8 cellular contexts compared by ENCODE assay signal in genomic region chr6:147204060-147204785, GRCh38. TPM values are rescaled to one million over a fixed set of nuclear protein-coding genes. Genes with fewer than 3 reads are reported as not detected.
DNase-seq lines count a peak whose midpoint lies in the region; ATAC-seq and TF ChIP-seq lines count a peak whose summit lies in the region.

TSS of gene STXBP5 (plus strand) at chr6:147204417. CDS start at chr6:147204533, 116 bp downstream.

- peak within 1 kb of the TSS; percentile 91 for H2AFZ ChIP-seq in GM23338

- intact Hi-C loops in activated B cell treated with CpG ODN at 0.5 μM for 24 hours (cut with micrococcal nuclease): loop anchor here (5.0 to 10.0 kb wide), 4 partner anchors 327 to 1678 kb away; partner anchors contain the start of gene FBXO30

- peak within 1 kb of the TSS; percentile 90 for H3K4me3 ChIP-seq in GM08714 (ENCODE audit: low read length)
- peak within 1 kb of the TSS; percentile 58 for H3K4me3 ChIP-seq in GM23338
- peak within 1 kb of the TSS; percentile 87 for H3K4me3 ChIP-seq in LNCaP clone FGC (ENCODE audit: low read depth, low read length)

- TF ChIP-seq CTCF in GM23338 (conservative IDR thresholded peaks at IDR 0.05; ENCODE audit: low read depth in 2 of 2) (no peak), LNCaP clone FGC (IDR thresholded peaks at IDR 0.05; ENCODE audit: control insufficient read depth, extremely low read depth, insufficient read depth) (no peak), activated B cell treated with CpG ODN at 0.5 μM for 24 hours (IDR thresholded peaks at IDR 0.05) (no peak)

- H3K27me3 Mint-ChIP-seq in GM23338 (ENCODE audit: insufficient read depth, low read depth, poor library complexity) (peaks cover 3% of the 10 kb centered on the region), activated B cell treated with CpG ODN at 0.5 μM for 24 hours (no peaks in the 10 kb centered on the region)

- H3K36me3 Mint-ChIP-seq in GM23338 (ENCODE audit: low read depth) (no peaks in the 10 kb centered on the region), activated B cell treated with CpG ODN at 0.5 μM for 24 hours (ENCODE audit: low read depth) (peaks cover 14% of the 10 kb centered on the region)

- H3K4me2 ChIP-seq in GM23338: peak within 1 kb of the TSS; percentile 82

- H3F3A ChIP-seq in GM23338 (replicated peaks; ENCODE audit: low read depth): no peaks in the 10 kb centered on the region

- no peaks in the 10 kb centered on the region for H3K36me3 ChIP-seq in GM23338 (ENCODE audit: insufficient read depth)

- DNase-seq in GM23338 (ENCODE audit: low spot score) (peak; percentile 66), LNCaP clone FGC (ENCODE audit: low read depth) (no peak), activated B cell treated with CpG ODN at 0.5 μM for 24 hours (peak; percentile 43), cerebellar cortex (ENCODE audit: low spot score) (peak; percentile 53), kidney glomerular epithelial cell (lab: John Stamatoyannopoulos, UW) (peak; percentile 10), NCI-H2081 treated with DMSO at 0.1 percent for 48 hours (lab: John Stamatoyannopoulos, UW) (no peak)
- DNase-seq in stimulated activated CD4-positive, alpha-beta T cell treated with anti-CD3 and anti-CD28 coated beads, Interleukin-15, amount 100 ng/mL, for 1 hour (ENCODE audit: low read depth in 1 of 2, low spot score in 1 of 2): peak; percentile 8 to 10

- H3K4me1 ChIP-seq in GM23338 (ENCODE audit: insufficient read depth): peaks cover 13% of the 10 kb centered on the region

- H3K9me2 ChIP-seq in GM23338 (ENCODE audit: insufficient read depth): no peaks in the 10 kb centered on the region

- peak within 1 kb of the TSS; percentile 62 for H3K27ac Mint-ChIP-seq in GM23338
- H3K27ac Mint-ChIP-seq in activated B cell treated with CpG ODN at 0.5 μM for 24 hours: peak within 1 kb of the TSS; percentile 96

- peaks cover 13% of the 10 kb centered on the region for H4K20me1 ChIP-seq in GM23338 (replicated peaks; ENCODE audit: insufficient read depth)

- H3K4me1 Mint-ChIP-seq in GM23338: peaks cover 11% of the 10 kb centered on the region; the same call in 2 of the 3 replicates
- peaks cover 31% of the 10 kb centered on the region for H3K4me1 Mint-ChIP-seq in activated B cell treated with CpG ODN at 0.5 μM for 24 hours

- H3K9me3 Mint-ChIP-seq in GM23338 (no peaks in the 10 kb centered on the region; the same call in 2 of the 3 replicates), activated B cell treated with CpG ODN at 0.5 μM for 24 hours (no peaks in the 10 kb centered on the region)

- H3K27ac ChIP-seq in GM23338 (ENCODE audit: low read depth): no peak within 1 kb of the TSS

- 0 out of 2 replicates have a peak, but pooled peaks cover 6% of the 10 kb centered on the region for H3K27me3 ChIP-seq in GM23338 (ENCODE audit: insufficient read depth)

- CTCF ChIA-PET in activated B cell treated with CpG ODN at 0.5 μM for 24 hours (lab: Charles Lee): no interaction called here

- POLR2A ChIA-PET in activated B cell treated with CpG ODN at 0.5 μM for 24 hours (lab: Charles Lee): no interaction called here

- H3K4me3 Mint-ChIP-seq in GM23338 (peak within 1 kb of the TSS; percentile 93), activated B cell treated with CpG ODN at 0.5 μM for 24 hours (peak within 1 kb of the TSS; percentile 95)

- H3K79me2 ChIP-seq in GM23338 (replicated peaks; ENCODE audit: insufficient read depth): peaks cover 44% of the 10 kb centered on the region

- peak; percentile 17 for ATAC-seq in GM23338
- peak; percentile 20 for ATAC-seq in activated B cell treated with CpG ODN at 0.5 μM for 24 hours (ENCODE audit: low read depth)

TF ChIP-seq in GM23338, 12 proteins besides CTCF, POLR2A, EP300 and RAD21:
- TF ChIP-seq EZH2phosphoT487 (IDR thresholded peaks at IDR 0.05; ENCODE audit: unreplicated experiment) (no peak), POLR2AphosphoS5 (IDR thresholded peaks at IDR 0.05; ENCODE audit: low read depth) (peak; percentile 25; the same call in 1 of the 2 replicates), CREB1 (CRISPR knock-in tag; IDR thresholded peaks at IDR 0.05; ENCODE audit: low read depth) (no peak), ETS1 (IDR thresholded peaks at IDR 0.05) (no peak), JUNB (IDR thresholded peaks at IDR 0.05; ENCODE audit: unreplicated experiment) (no peak)
TF ChIP-seq in GM23338: peak in this region for 1.

RNA-seq across cellular contexts. Expression of gene STXBP5, which starts in this region (rescaled TPM):
- total RNA-seq in GM23338 (2014; rRNA removed; shearing (Covaris generic)): 12.9 and 17.8 TPM in 2 replicates
- 3.0 and 3.9 TPM in 2 replicates for polyA plus RNA-seq in GM23338 (2016; fragmentation: Nextera tagmentation; extraction: Ambion mirVana)
- 19.5 and 22.3 TPM in 2 replicates for total RNA-seq in activated B cell treated with CpG ODN at 0.5 μM for 24 hours

Comparison
In these comparisons a context has a peak if more than half of its experiments do, and no peak if none do; other contexts are left out.
1. DNase-seq: peak in GM23338 (single experiment), activated B cell treated with CpG ODN at 0.5 μM for 24 hours (single experiment), cerebellar cortex (single experiment), kidney glomerular epithelial cell (single experiment) and stimulated activated CD4-positive, alpha-beta T cell treated with anti-CD3 and anti-CD28 coated beads, Interleukin-15, amount 100 ng/mL, for 1 hour (2 of 2); none in LNCaP clone FGC (single experiment) and NCI-H2081 treated with DMSO at 0.1 percent for 48 hours (single experiment).
2. Peak in every context shown above with its lines, with median percentiles within 50 percentile points of each other: H3K4me3 ChIP-seq.